In the genomic region with DNA sequence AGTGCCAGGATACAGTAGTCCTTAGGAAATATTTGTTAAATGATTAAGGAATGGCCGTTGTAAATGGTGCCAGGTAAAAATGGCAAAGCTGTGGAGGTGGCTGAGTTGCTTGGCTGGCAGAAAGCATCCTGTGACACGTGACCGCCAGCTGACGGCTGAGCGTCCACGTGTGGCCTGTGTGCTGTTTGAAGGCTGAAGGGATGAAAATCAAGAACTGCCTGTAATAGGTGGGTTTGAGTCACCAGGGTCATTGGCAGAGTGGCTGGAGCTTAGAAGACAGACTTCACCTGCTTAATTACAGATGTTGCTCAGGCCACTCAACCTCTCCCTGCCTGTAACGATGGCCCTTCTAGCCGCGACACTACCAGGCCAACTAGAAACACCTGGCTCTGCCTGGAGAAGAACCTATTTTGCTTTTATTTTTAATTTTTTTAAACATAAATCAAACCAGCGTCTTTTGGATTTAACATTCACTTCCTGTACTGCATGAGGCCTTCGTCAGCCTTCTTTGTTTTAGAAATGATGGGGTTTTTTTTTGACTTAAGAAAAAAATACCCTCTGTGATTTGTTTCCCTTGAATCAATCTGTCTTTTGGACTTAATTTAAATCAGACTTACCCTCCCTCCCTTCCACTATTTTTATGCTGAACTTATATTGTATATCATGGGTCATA, we compare ENCODE assay signal across 17 cellular contexts.
DNase-seq lines count a peak whose midpoint lies in the region; ATAC-seq and TF ChIP-seq lines count a peak whose summit lies in the region.
"Had no signal": no experiment of that assay in that cellular context is flagged by ENCODE, and none has a peak within 500 bp of the region (broad histone marks: within the 10 kb centered on the region; RNA-seq: fewer than 3 reads in every experiment).

No MANE protein-coding gene starts in this region.

- intact Hi-C loops in uterus (cut with DNase I; ENCODE audit: low total_unique reads) (no loop called here), spleen (cut with DNase I; ENCODE audit: low total_unique reads) (no loop called here)

- TF ChIP-seq CTCF in uterus (IDR thresholded peaks at IDR 0.05) = no peak
- TF ChIP-seq CTCF in spleen (IDR thresholded peaks at IDR 0.05 in 8 of 11, conservative IDR thresholded peaks at IDR 0.05 in 3 of 11) = no peak

- H3K27me3 ChIP-seq in uterus (no peaks in the 10 kb centered on the region), spleen (replicated peaks in 1 of 7) (no peaks in the 10 kb centered on the region)
- H3K27me3 ChIP-seq: right lobe of liver, testis had no signal

- no peak for TF ChIP-seq POLR2A in uterus (IDR thresholded peaks at IDR 0.05)
- TF ChIP-seq POLR2A in spleen (IDR thresholded peaks at IDR 0.05) = no peak

- no peak overlapping the region for H3K4me3 ChIP-seq in uterus
- no peak overlapping the region for H3K4me3 ChIP-seq in spleen
- H3K4me3 ChIP-seq: right lobe of liver, testis had no signal

- H3K9me3 ChIP-seq in uterus (no peaks in the 10 kb centered on the region), spleen (no peaks in the 10 kb centered on the region)
- H3K9me3 ChIP-seq: right lobe of liver, testis had no signal

- H3K27ac ChIP-seq in uterus (peak overlapping the region; percentile 56 to 58), spleen (no peak overlapping the region)
- H3K27ac ChIP-seq: right lobe of liver, testis had no signal

- H3K36me3 ChIP-seq in uterus = no peaks in the 10 kb centered on the region
- H3K36me3 ChIP-seq in spleen = no peaks in the 10 kb centered on the region
- H3K36me3 ChIP-seq: right lobe of liver had no signal

- ATAC-seq in GM19397 (IDR thresholded peaks at IDR 0.05; ENCODE audit: unreplicated experiment) = no peak

- DNase-seq in stimulated activated CD4-positive, alpha-beta T cell treated with anti-CD3 and anti-CD28 coated beads, Interleukin-15, amount 100 ng/mL, for 24 hours = peak; percentile 3
- DNase-seq in stimulated activated CD4-positive, alpha-beta T cell treated with anti-CD3 and anti-CD28 coated beads, Interleukin-4, amount 100 ng/mL, for 4 hours = no peak
- peak; percentile 41 for DNase-seq in NCI-H510A (lab: John Stamatoyannopoulos, UW)
- DNase-seq in kidney tubule cell (ENCODE audit: low spot score) = peak; percentile 40
- DNase-seq in uterus = no peak
- DNase-seq in spleen = no peak
- DNase-seq in NK-92 (lab: John Stamatoyannopoulos, UW; ENCODE audit: unreplicated experiment) = no peak
- DNase-seq: activated T-cell treated with anti-CD3 and anti-CD28 coated beads, Interleukin-2, amount 50 U/mL, for 1 hour; Calu3; effector CD4-positive, alpha-beta T cell; IMR-90; islet precursor cell; NCI-H1048; stimulated activated CD4-positive, alpha-beta T cell treated with anti-CD3 and anti-CD28 coated beads, Interleukin-2, amount 100 ng/mL, for 24 hours had no signal

- no peaks in the 10 kb centered on the region for H3K4me1 ChIP-seq in uterus
- peaks cover 10 to 59% (median 26%) of the 10 kb centered on the region in 6 donors for H3K4me1 ChIP-seq in spleen
- H3K4me1 ChIP-seq: right lobe of liver, testis had no signal

- 51 to 66% (median 56%) methylated on average over 11 of the region's 11 CpGs for WGBS in spleen, 5 donors

Comparison
In these comparisons a context has a peak if more than half of its experiments do, and no peak if none do; other contexts are left out.
1. DNase-seq: peak in stimulated activated CD4-positive, alpha-beta T cell treated with anti-CD3 and anti-CD28 coated beads, Interleukin-15, amount 100 ng/mL, for 24 hours (single experiment), NCI-H510A (single experiment) and kidney tubule cell (single experiment); none in stimulated activated CD4-positive, alpha-beta T cell treated with anti-CD3 and anti-CD28 coated beads, Interleukin-4, amount 100 ng/mL, for 4 hours (0 of 2), uterus (0 of 2), spleen (single experiment) and NK-92 (single experiment).
2. H3K27ac ChIP-seq: peak in uterus (2 of 2); none in spleen (0 of 8).